In the genomic region with DNA sequence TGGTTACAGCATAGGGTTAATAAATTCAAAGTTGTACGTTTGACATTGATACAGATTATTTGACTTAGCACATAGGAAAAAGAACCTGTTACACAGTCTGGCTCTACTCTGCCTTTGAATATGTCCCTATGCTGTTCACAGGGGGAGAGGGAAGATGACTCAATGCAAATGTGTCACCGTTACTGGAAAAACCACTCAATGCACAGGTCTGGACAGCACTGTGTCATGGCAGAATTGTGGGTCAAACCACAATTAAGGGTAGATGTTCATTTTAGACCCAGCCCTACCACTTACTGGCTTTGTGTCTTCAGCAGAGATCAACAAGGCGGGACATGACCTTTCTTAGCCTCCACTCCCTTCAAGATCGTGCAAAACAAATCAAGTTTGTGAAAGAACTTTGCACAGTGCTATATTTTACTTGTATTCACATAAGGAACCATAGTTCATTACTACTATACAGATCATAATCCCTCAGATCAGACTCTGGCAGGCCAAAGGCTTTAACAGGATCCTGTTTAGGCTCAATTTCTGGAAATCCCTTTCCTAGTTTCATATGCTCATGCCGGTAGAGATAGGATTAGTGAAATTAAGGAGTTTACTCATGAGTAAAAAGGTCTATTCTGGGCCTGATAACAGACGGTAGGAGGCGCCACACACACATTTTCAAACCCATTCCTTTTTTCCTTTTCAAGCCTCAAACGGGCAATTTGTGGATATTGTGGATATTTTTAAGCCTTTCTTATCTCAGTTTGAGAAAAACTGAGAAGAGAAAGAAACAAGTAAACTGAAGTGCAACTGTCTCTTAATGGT, we compare ENCODE assay signal across 7 cellular contexts. TPM values are rescaled to one million over a fixed set of nuclear protein-coding genes. Genes with fewer than 3 reads are reported as not detected.
A peak's percentile ranks its signal among the peaks of the same experiment; 100 is the strongest.
DNase-seq lines count a peak whose midpoint lies in the region; ATAC-seq and TF ChIP-seq lines count a peak whose summit lies in the region.

No MANE protein-coding gene starts in this region.

- DNase-seq in HK-2 (ENCODE audit: unreplicated experiment) (peak; percentile 41), hepatic stellate cell (ENCODE audit: low spot score) (peak; percentile 73), upper lobe of right lung (no peak), Right ventricle myocardium superior (no peak), DMS153 (lab: John Stamatoyannopoulos, UW) (no peak)
- peak; percentile 63 for DNase-seq in activated CD8-positive, alpha-beta memory T cell treated with anti-CD3 and anti-CD28 coated beads, Interleukin-2, amount 50 U/mL, for 4 hours

- peaks cover 93% of the 10 kb centered on the region for H3K36me3 ChIP-seq in upper lobe of right lung

- peak; percentile 54 for ATAC-seq in GM18861 (IDR thresholded peaks at IDR 0.05; ENCODE audit: unreplicated experiment)
- ATAC-seq in upper lobe of right lung = peak; percentile 13
- ATAC-seq in Right ventricle myocardium superior (ENCODE audit: poor library complexity) = no peak

- peaks cover 16% of the 10 kb centered on the region for H3K4me1 ChIP-seq in upper lobe of right lung

- H3K9me3 ChIP-seq in upper lobe of right lung = no peaks in the 10 kb centered on the region

- TF ChIP-seq CTCF in upper lobe of right lung (IDR thresholded peaks at IDR 0.05) = peak; percentile 26

- peak overlapping the region; percentile 12 for H3K27ac ChIP-seq in upper lobe of right lung

- no peak overlapping the region for H3K4me3 ChIP-seq in upper lobe of right lung

- intact Hi-C loops in upper lobe of right lung (cut with DNase I) (no loop called here), Right ventricle myocardium superior (cut with DNase I) (no loop called here)

- H3K27me3 ChIP-seq in upper lobe of right lung = no peaks in the 10 kb centered on the region

RNA-seq across cellular contexts. Expression of gene EIF2D, which starts 22.0 kb away (rescaled TPM):
- total RNA-seq in upper lobe of right lung = 49.8 TPM
- total RNA-seq in Right ventricle myocardium superior = 24.9 TPM

RNA-seq across cellular contexts. Expression of gene DYRK3, which starts 45.1 kb away (rescaled TPM):
- total RNA-seq in upper lobe of right lung (8.1 TPM), Right ventricle myocardium superior (23.6 TPM)

Comparison
In these comparisons a context has a peak if more than half of its experiments do, and no peak if none do; other contexts are left out.
1. DNase-seq: peak in HK-2 (single experiment), activated CD8-positive, alpha-beta memory T cell treated with anti-CD3 and anti-CD28 coated beads, Interleukin-2, amount 50 U/mL, for 4 hours (single experiment) and hepatic stellate cell (single experiment); none in upper lobe of right lung (single experiment), Right ventricle myocardium superior (single experiment) and DMS153 (single experiment).